1 cellular context compared by ENCODE assay signal in the genomic region with DNA sequence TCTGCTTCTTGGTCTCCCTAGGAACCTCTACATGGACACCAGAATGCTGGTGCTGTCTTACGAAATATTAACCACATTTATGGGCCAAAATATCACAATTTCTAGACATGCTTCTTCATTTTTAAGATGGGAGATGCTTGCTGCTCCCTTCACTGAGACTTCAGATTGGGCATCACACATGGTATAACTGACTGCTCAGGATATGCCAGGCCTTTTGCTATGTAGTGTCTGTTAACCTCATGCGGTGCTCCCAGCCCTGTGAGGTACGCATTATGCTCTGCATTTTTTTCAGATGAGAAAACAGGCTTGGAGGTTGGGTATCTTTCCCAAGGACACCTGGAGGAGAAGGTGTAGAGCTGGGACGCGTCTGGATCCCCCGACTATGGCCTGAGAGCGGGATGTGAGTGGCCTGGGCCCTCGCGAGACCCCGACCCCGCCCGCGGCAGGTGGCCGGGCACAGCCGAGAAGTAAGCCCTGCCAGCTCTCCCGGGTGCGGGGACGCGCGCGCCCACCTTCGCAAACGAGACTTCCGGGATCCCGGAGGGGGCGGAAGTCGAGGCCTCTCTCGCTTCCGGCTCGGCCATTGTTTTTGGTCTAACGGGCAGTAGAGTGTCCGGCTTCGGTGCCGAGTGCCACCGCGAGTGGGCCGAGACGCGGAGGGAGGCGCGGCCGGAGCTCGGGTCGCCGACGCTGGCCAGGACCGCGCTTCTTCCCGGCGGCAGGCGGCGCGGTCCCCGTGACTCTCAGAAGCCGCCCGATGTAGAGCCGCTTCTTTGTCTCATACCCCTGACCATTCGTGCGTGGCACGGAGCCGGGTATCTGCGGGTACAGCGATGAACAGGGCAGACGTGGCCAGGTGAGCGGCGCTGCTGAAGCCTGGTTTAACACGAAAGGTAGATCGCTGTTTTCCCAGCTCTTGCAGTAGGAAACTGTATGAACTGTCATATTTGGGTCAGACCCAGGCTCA.
TF ChIP-seq lines count a peak whose summit lies in the region.

Gene ZKSCAN7, plus strand, starts transcription at position 568 of the 967 bp plus-strand sequence. CDS start 1,855 bp downstream, outside the sequence.

TF ChIP-seq in HepG2, 621 proteins besides CTCF, POLR2A, EP300 and RAD21 (continued from another document and continues in another):
- TF ChIP-seq GMEB1 (CRISPR knock-in tag; IDR thresholded peaks at IDR 0.05; ENCODE audit: borderline replicate concordance) (peak; percentile 63; the same call in 1 of the 2 replicates), ELF3 (CRISPR knock-in tag; IDR thresholded peaks at IDR 0.05) (peak; percentile 24; the same call in 1 of the 2 replicates), ATAD3A (CRISPR knock-in tag; IDR thresholded peaks at IDR 0.05) (no peak), ELK4 (CRISPR knock-in tag; IDR thresholded peaks at IDR 0.05; ENCODE audit: borderline replicate concordance) (no peak), MIER2 (CRISPR knock-in tag; IDR thresholded peaks at IDR 0.05) (no peak), TRIM22 (IDR thresholded peaks at IDR 0.05) (no peak), MTF1 (CRISPR knock-in tag; IDR thresholded peaks at IDR 0.05) (no peak), FIP1L1 (IDR thresholded peaks at IDR 0.05; ENCODE audit: borderline replicate concordance, insufficient read depth, low read depth, low read length) (no peak), ZNF460 (CRISPR knock-in tag; IDR thresholded peaks at IDR 0.05; ENCODE audit: borderline replicate concordance) (no peak), MBNL3 (CRISPR knock-in tag; conservative IDR thresholded peaks at IDR 0.05) (no peak), ZKSCAN5 (CRISPR knock-in tag; IDR thresholded peaks at IDR 0.05) (no peak), SP2 (CRISPR knock-in tag; IDR thresholded peaks at IDR 0.05) (no peak), ZNF33A (CRISPR knock-in tag; IDR thresholded peaks at IDR 0.05; ENCODE audit: borderline replicate concordance) (no peak), NKX3-1 (CRISPR knock-in tag; IDR thresholded peaks at IDR 0.05) (no peak), ZNF383 (CRISPR knock-in tag; IDR thresholded peaks at IDR 0.05; ENCODE audit: borderline replicate concordance) (no peak), TSC22D2 (CRISPR knock-in tag; IDR thresholded peaks at IDR 0.05; ENCODE audit: borderline replicate concordance) (no peak), ATF2 (CRISPR knock-in tag; IDR thresholded peaks at IDR 0.05) (no peak), MAFK (conservative IDR thresholded peaks at IDR 0.05 in 1 of 2, IDR thresholded peaks at IDR 0.05 in 1 of 2; ENCODE audit: low read length in 2 of 2) (no peak), ZNF12 (CRISPR knock-in tag; IDR thresholded peaks at IDR 0.05) (no peak), KMT2B (CRISPR knock-in tag; IDR thresholded peaks at IDR 0.05) (peak; percentile 30; the same call in 1 of the 2 replicates), SOX5 (CRISPR knock-in tag; IDR thresholded peaks at IDR 0.05; ENCODE audit: borderline replicate concordance) (no peak), YY1 (IDR thresholded peaks at IDR 0.05; ENCODE audit: insufficient read depth, insufficient replicate concordance, low read depth, low read length) (peak; percentile 89), NRL (CRISPR knock-in tag; IDR thresholded peaks at IDR 0.05; ENCODE audit: borderline replicate concordance) (no peak; the same call in 1 of the 2 replicates), SIX1 (CRISPR knock-in tag; IDR thresholded peaks at IDR 0.05; ENCODE audit: borderline replicate concordance) (no peak), NFIC (IDR thresholded peaks at IDR 0.05; ENCODE audit: low read length) (no peak), ZNF691 (CRISPR knock-in tag; IDR thresholded peaks at IDR 0.05; ENCODE audit: borderline replicate concordance, low read depth) (no peak), PPARG (CRISPR knock-in tag; conservative IDR thresholded peaks at IDR 0.05) (no peak; the same call in 1 of the 2 replicates), MED13 (CRISPR knock-in tag; IDR thresholded peaks at IDR 0.05) (no peak), HBP1 (CRISPR knock-in tag; IDR thresholded peaks at IDR 0.05; ENCODE audit: low read depth) (no peak), ZNF546 (CRISPR knock-in tag; conservative IDR thresholded peaks at IDR 0.05) (no peak), EZH2 (conservative IDR thresholded peaks at IDR 0.05; ENCODE audit: low read depth, low read length) (no peak), ZBTB44 (CRISPR knock-in tag; IDR thresholded peaks at IDR 0.05) (no peak), EED (CRISPR knock-in tag; IDR thresholded peaks at IDR 0.05) (no peak), ADNP (CRISPR knock-in tag; IDR thresholded peaks at IDR 0.05) (no peak), HNF1B (CRISPR knock-in tag; IDR thresholded peaks at IDR 0.05) (0 out of 2 replicates have a peak, but pooled peaks have one; percentile 7), ZNF24 (IDR thresholded peaks at IDR 0.05) (no peak), ZNF121 (CRISPR knock-in tag; IDR thresholded peaks at IDR 0.05) (0 out of 2 replicates have a peak, but pooled peaks have one; percentile 10), SKI (IDR thresholded peaks at IDR 0.05; ENCODE audit: partially characterized antibody) (no peak), BATF2 (CRISPR knock-in tag; IDR thresholded peaks at IDR 0.05) (0 out of 2 replicates have a peak, but pooled peaks have one; percentile 55), TCF12 (IDR thresholded peaks at IDR 0.05) (no peak), TCF12 (CRISPR knock-in tag; IDR thresholded peaks at IDR 0.05) (0 out of 2 replicates have a peak, but pooled peaks have one; percentile 55), RFX5 (IDR thresholded peaks at IDR 0.05; ENCODE audit: low read depth, low read length) (no peak), KDM3A (CRISPR knock-in tag; IDR thresholded peaks at IDR 0.05; ENCODE audit: low read depth) (no peak), ZNF644 (CRISPR knock-in tag; IDR thresholded peaks at IDR 0.05; ENCODE audit: low read depth) (no peak), HNRNPK (IDR thresholded peaks at IDR 0.05; ENCODE audit: low read depth, low read length, poor library complexity, severe bottlenecking) (no peak), ZNF891 (CRISPR knock-in tag; IDR thresholded peaks at IDR 0.05) (0 out of 2 replicates have a peak, but pooled peaks have one; percentile 42), ZNF292 (CRISPR knock-in tag; IDR thresholded peaks at IDR 0.05; ENCODE audit: borderline replicate concordance, low read depth) (no peak)
- TF ChIP-seq, protein P1, sequence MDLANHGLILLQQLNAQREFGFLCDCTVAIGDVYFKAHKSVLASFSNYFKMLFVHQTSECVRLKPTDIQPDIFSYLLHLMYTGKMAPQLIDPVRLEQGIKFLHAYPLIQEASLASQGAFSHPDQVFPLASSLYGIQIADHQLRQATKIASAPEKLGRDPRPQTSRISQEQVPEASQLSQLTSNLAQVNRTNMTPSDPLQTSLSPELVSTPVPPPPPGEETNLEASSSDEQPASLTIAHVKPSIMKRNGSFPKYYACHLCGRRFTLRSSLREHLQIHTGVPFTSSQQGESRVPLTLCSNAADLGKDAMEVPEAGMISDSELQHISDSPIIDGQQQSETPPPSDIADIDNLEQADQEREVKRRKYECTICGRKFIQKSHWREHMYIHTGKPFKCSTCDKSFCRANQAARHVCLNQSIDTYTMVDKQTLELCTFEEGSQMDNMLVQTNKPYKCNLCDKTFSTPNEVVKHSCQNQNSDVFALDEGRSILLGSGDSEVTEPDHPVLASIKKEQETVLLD (CRISPR knock-in tag; IDR thresholded peaks at IDR 0.05; ENCODE audit: low read depth) = no peak
- TF ChIP-seq, protein P2, sequence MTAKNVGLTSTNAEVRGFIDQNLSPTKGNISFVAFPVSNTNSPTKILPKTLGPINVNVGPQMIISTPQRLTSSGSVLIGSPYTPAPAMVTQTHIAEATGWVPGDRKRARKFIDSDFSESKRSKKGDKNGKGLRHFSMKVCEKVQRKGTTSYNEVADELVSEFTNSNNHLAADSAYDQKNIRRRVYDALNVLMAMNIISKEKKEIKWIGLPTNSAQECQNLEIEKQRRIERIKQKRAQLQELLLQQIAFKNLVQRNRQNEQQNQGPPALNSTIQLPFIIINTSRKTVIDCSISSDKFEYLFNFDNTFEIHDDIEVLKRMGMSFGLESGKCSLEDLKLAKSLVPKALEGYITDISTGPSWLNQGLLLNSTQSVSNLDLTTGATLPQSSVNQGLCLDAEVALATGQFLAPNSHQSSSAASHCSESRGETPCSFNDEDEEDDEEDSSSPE (CRISPR knock-in tag; IDR thresholded peaks at IDR 0.05) = no peak
